In genomic region chrX:101276238-101276637, GRCh38 we compare ENCODE assay signal across 38 cellular contexts. TPM values are rescaled to one million over a fixed set of nuclear protein-coding genes. Genes with fewer than 3 reads are reported as not detected.
DNase-seq lines count a peak whose midpoint lies in the region; ATAC-seq, FAIRE-seq and TF ChIP-seq lines count a peak whose summit lies in the region.
"Had no signal": no experiment of that assay in that cellular context is flagged by ENCODE, and none has a peak within 500 bp of the region (broad histone marks: within the 10 kb centered on the region; RNA-seq: fewer than 3 reads in every experiment).

No MANE protein-coding gene starts in this region.

- 40 to 76% methylated on average over 1 to 2 of the region's 2 CpGs for WGBS in transverse colon (ENCODE audit: low coverage in 1 of 2), 2 donors

- in situ Hi-C loops in transverse colon (cut with MboI; ENCODE audit: low pct_ligation_motif_present in 1 of 4, low pct_unique_long_range_greater_than_20kb in 1 of 4, low sequenced_read_pairs in 3 of 4): no loop called here

- no peak overlapping the region for H3K4me3 Mint-ChIP-seq in activated T-helper 17 cell treated with anti-CD3 and anti-CD28 coated beads, Interleukin-2, amount 50 U/mL, for 72 hours
- H3K4me3 Mint-ChIP-seq: B cell; CD14-positive monocyte; CD4-positive, alpha-beta memory T cell; CD4-positive, alpha-beta T cell; CD4-positive, CD25-positive, alpha-beta regulatory T cell; CD8-positive, alpha-beta memory T cell; CD8-positive, alpha-beta T cell had no signal

- H3K27ac ChIP-seq in HEK293 (ENCODE audit: extremely low read depth, low read depth, low read length) (no peak overlapping the region), transverse colon (no peak overlapping the region)
- H3K27ac ChIP-seq: 22Rv1; A549; BLaER1; BLaER1 treated with 17β-estradiol and CSF1 and Interleukin-3, amounts not matched to agents 10 nM and 100 nM; C4-2B had no signal

- H3K36me3 Mint-ChIP-seq in activated T-helper 17 cell treated with anti-CD3 and anti-CD28 coated beads, Interleukin-2, amount 50 U/mL, for 72 hours (ENCODE audit: low read depth): no peaks in the 10 kb centered on the region
- H3K36me3 Mint-ChIP-seq: CD14-positive monocyte; CD4-positive, alpha-beta memory T cell; CD4-positive, CD25-positive, alpha-beta regulatory T cell; CD8-positive, alpha-beta memory T cell; CD8-positive, alpha-beta T cell had no signal

- no peak for TF ChIP-seq POLR2A in transverse colon (IDR thresholded peaks at IDR 0.05)

- H3K4me3 ChIP-seq in HEK293 (ENCODE audit: low read depth, low read length): no peak overlapping the region
- H3K4me3 ChIP-seq in transverse colon: no peak overlapping the region
- H3K4me3 ChIP-seq: A549; BLaER1; BLaER1 treated with 17β-estradiol and CSF1 and Interleukin-3, amounts not matched to agents 10 nM and 100 nM had no signal

- H3K4me1 ChIP-seq in HEK293 (ENCODE audit: control insufficient read depth, insufficient read depth, low read length) (no peaks in the 10 kb centered on the region), transverse colon (no peaks in the 10 kb centered on the region)
- H3K4me1 ChIP-seq: A549; BE2C; BLaER1; BLaER1 treated with 17β-estradiol and CSF1 and Interleukin-3, amounts not matched to agents 10 nM and 100 nM; Caco-2 had no signal

- FAIRE-seq in colon (lab: Jason Lieb, UNC): peak; percentile 14
- FAIRE-seq: A204.1, A549, D721Med had no signal

- TF ChIP-seq EP300 in transverse colon (IDR thresholded peaks at IDR 0.05; ENCODE audit: low read depth): no peak

- no peak for TF ChIP-seq CTCF in HEK293 (tag by site-specific recombination; IDR thresholded peaks at IDR 0.05)
- TF ChIP-seq CTCF in transverse colon (IDR thresholded peaks at IDR 0.05): no peak

- intact Hi-C loops in transverse colon (cut with DNase I; ENCODE audit: low total_unique reads): no loop called here

- no peaks in the 10 kb centered on the region for H3K9me3 Mint-ChIP-seq in activated T-helper 17 cell treated with anti-CD3 and anti-CD28 coated beads, Interleukin-2, amount 50 U/mL, for 72 hours
- H3K9me3 Mint-ChIP-seq: CD14-positive monocyte; CD4-positive, alpha-beta T cell; CD4-positive, CD25-positive, alpha-beta regulatory T cell; CD8-positive, alpha-beta memory T cell; CD8-positive, alpha-beta T cell had no signal

- ATAC-seq in activated T-helper 17 cell treated with anti-CD3 and anti-CD28 coated beads, Interleukin-2, amount 50 U/mL, for 72 hours (replicated peaks): no peak
- no peak for ATAC-seq in HG02870 (IDR thresholded peaks at IDR 0.05; ENCODE audit: unreplicated experiment)
- ATAC-seq: A549; CD8-positive, alpha-beta T cell had no signal

- H3K9me3 ChIP-seq in HEK293 (ENCODE audit: control insufficient read depth, insufficient read depth, low read depth, low read length) (no peaks in the 10 kb centered on the region; the same call in 1 of the 2 replicates), transverse colon (no peaks in the 10 kb centered on the region)
- H3K9me3 ChIP-seq: A549; BE2C; BLaER1; BLaER1 treated with 17β-estradiol and CSF1 and Interleukin-3, amounts not matched to agents 10 nM and 100 nM; Caco-2 had no signal

- CTCF ChIA-PET in HEK293 (lab: Yijun Ruan, JAX): interaction anchor here (1.0 kb wide), 1 partner anchor 11 kb away, joined by 4 read pairs; no protein-coding TSS in a partner anchor

- H3K27me3 Mint-ChIP-seq in activated T-helper 17 cell treated with anti-CD3 and anti-CD28 coated beads, Interleukin-2, amount 50 U/mL, for 72 hours: no peaks in the 10 kb centered on the region
- H3K27me3 Mint-ChIP-seq: B cell; CD4-positive, alpha-beta memory T cell; CD4-positive, alpha-beta T cell; CD4-positive, CD25-positive, alpha-beta regulatory T cell; CD8-positive, alpha-beta memory T cell had no signal

- peak overlapping the region; percentile 3 for H3K27ac Mint-ChIP-seq in activated T-helper 17 cell treated with anti-CD3 and anti-CD28 coated beads, Interleukin-2, amount 50 U/mL, for 72 hours
- H3K27ac Mint-ChIP-seq: B cell; CD14-positive monocyte; CD4-positive, alpha-beta memory T cell; CD4-positive, alpha-beta T cell; CD4-positive, CD25-positive, alpha-beta regulatory T cell; CD8-positive, alpha-beta memory T cell; CD8-positive, alpha-beta T cell had no signal

- H3K4me1 Mint-ChIP-seq in activated T-helper 17 cell treated with anti-CD3 and anti-CD28 coated beads, Interleukin-2, amount 50 U/mL, for 72 hours: no peaks in the 10 kb centered on the region
- H3K4me1 Mint-ChIP-seq: B cell; CD14-positive monocyte; CD4-positive, alpha-beta memory T cell; CD4-positive, CD25-positive, alpha-beta regulatory T cell; CD8-positive, alpha-beta memory T cell had no signal

- peak; percentile 7 for DNase-seq in putamen (ENCODE audit: low spot score)
- no peak for DNase-seq in transverse colon
- DNase-seq in epidermal melanocyte (ENCODE audit: insufficient read length, low spot score): no peak
- no peak for DNase-seq in stimulated activated CD4-positive, alpha-beta T cell treated with anti-CD3 and anti-CD28 coated beads, Interleukin-2, amount 100 ng/mL, for 24 hours
- DNase-seq: 8988T; ACHN; AML-193; BE2C; C1 segment of cervical spinal cord; Caco-2; Calu3; CD4-positive, alpha-beta memory T cell; CD4-positive, alpha-beta T cell; CD4-positive, CD25-positive, alpha-beta regulatory T cell; CD8-positive, alpha-beta memory T cell; CD8-positive, alpha-beta T cell; COR-L47; DMS 273 treated with DMSO at 0.1 percent for 48 hours; DMS153; DMS53; DMS79; DMS79 treated with DMSO at 0.1 percent for 48 hours; DND-41; EL had no signal

- H3K27me3 ChIP-seq in transverse colon: no peaks in the 10 kb centered on the region
- H3K27me3 ChIP-seq: BE2C; BLaER1; BLaER1 treated with 17β-estradiol and CSF1 and Interleukin-3, amounts not matched to agents 10 nM and 100 nM had no signal

- H3K36me3 ChIP-seq in HEK293 (ENCODE audit: control insufficient read depth in 2 of 2, insufficient read depth in 1 of 2, low read length in 2 of 2) (no peaks in the 10 kb centered on the region), transverse colon (no peaks in the 10 kb centered on the region)
- H3K36me3 ChIP-seq: BE2C; BLaER1; BLaER1 treated with 17β-estradiol and CSF1 and Interleukin-3, amounts not matched to agents 10 nM and 100 nM had no signal

- POLR2A ChIA-PET in HEK293 (lab: Yijun Ruan, JAX): no interaction called here

TF ChIP-seq in HEK293, 187 proteins besides CTCF, POLR2A, EP300 and RAD21:
- TF ChIP-seq HOXA7 (CRISPR knock-in tag; IDR thresholded peaks at IDR 0.05; ENCODE audit: borderline replicate concordance): no peak
- TF ChIP-seq ZNF513 (tag by site-specific recombination; IDR thresholded peaks at IDR 0.05): peak; percentile 98

RNA-seq across cellular contexts. Expression of gene TAF7L, which starts 14.9 kb away (rescaled TPM):
- total RNA-seq in activated T-helper 17 cell treated with anti-CD3 and anti-CD28 coated beads, Interleukin-2, amount 50 U/mL, for 72 hours: under 1 TPM in 1 of 2 donors, not detected in 1; 0.11 TPM
- total RNA-seq in transverse colon: under 1 TPM in 2 of 4 donors, not detected in 2; 0.64 to 0.75 TPM
- total RNA-seq: A172; B cell; Caco-2; Calu3; CD4-positive, alpha-beta memory T cell; CD4-positive, alpha-beta T cell; CD4-positive, CD25-positive, alpha-beta regulatory T cell; CD8-positive, alpha-beta memory T cell; CD8-positive, alpha-beta T cell had no signal

RNA-seq across cellular contexts. Expression of gene DRP2, which starts 56.7 kb away (rescaled TPM):
- total RNA-seq in activated T-helper 17 cell treated with anti-CD3 and anti-CD28 coated beads, Interleukin-2, amount 50 U/mL, for 72 hours: 1 to 10 TPM in 1 of 2 donors, under 1 TPM in 1; 0.90 to 1.6 TPM
- total RNA-seq in transverse colon: 1 to 10 TPM in 1 of 4 donors, under 1 TPM in 3; 0.20 to 1.5 (median 0.81) TPM
- total RNA-seq: B cell; CD4-positive, alpha-beta T cell; CD8-positive, alpha-beta T cell had no signal
